In the genomic region with DNA sequence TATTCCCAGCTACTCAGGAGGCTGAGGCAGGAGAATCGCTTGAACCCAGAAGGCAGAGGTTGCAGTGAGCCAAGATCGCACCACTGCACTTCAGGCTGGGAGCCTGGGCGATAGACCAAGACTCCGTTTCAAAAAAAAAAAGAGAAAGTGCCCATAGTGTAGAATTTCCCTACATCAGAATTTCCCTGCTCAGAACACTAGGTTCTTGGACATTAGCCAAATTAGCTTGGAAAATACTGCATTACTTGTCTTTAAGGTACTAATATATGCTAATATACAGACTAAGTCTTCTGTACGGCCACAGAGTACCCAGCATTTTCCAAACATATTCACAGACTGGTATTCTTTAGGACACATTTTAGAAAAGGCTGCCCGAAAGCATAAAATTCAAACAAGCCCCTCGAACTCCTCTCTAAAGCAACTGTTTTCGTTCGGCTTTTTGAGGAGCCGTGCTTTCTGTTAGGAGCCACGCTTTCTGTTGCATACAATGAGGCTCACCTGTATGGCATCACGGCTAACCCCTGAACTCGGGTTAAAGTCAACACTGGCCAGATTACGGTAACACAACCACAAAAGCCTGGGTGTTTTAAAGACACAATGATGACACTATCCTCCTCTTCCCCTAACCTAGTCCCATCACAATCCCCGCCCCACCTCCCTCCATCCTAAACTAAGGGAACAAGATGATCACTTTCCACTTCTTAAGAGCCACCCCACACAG, we compare ENCODE assay signal across 1 cellular context.
TF ChIP-seq lines count a peak whose summit lies in the region.

No MANE protein-coding gene starts in this region.

TF ChIP-seq in liver, 16 proteins besides CTCF, POLR2A, EP300 and RAD21 (continued from another document):
- TF ChIP-seq, protein P1, sequence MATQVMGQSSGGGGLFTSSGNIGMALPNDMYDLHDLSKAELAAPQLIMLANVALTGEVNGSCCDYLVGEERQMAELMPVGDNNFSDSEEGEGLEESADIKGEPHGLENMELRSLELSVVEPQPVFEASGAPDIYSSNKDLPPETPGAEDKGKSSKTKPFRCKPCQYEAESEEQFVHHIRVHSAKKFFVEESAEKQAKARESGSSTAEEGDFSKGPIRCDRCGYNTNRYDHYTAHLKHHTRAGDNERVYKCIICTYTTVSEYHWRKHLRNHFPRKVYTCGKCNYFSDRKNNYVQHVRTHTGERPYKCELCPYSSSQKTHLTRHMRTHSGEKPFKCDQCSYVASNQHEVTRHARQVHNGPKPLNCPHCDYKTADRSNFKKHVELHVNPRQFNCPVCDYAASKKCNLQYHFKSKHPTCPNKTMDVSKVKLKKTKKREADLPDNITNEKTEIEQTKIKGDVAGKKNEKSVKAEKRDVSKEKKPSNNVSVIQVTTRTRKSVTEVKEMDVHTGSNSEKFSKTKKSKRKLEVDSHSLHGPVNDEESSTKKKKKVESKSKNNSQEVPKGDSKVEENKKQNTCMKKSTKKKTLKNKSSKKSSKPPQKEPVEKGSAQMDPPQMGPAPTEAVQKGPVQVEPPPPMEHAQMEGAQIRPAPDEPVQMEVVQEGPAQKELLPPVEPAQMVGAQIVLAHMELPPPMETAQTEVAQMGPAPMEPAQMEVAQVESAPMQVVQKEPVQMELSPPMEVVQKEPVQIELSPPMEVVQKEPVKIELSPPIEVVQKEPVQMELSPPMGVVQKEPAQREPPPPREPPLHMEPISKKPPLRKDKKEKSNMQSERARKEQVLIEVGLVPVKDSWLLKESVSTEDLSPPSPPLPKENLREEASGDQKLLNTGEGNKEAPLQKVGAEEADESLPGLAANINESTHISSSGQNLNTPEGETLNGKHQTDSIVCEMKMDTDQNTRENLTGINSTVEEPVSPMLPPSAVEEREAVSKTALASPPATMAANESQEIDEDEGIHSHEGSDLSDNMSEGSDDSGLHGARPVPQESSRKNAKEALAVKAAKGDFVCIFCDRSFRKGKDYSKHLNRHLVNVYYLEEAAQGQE (IDR thresholded peaks at IDR 0.05) = peak; percentile 26
- TF ChIP-seq, protein P2, sequence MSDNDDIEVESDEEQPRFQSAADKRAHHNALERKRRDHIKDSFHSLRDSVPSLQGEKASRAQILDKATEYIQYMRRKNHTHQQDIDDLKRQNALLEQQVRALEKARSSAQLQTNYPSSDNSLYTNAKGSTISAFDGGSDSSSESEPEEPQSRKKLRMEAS (IDR thresholded peaks at IDR 0.05) = no peak
TF ChIP-seq in liver: peak in this region for 10.
